ENCODE assay signal across 32 cellular contexts in the genomic region with DNA sequence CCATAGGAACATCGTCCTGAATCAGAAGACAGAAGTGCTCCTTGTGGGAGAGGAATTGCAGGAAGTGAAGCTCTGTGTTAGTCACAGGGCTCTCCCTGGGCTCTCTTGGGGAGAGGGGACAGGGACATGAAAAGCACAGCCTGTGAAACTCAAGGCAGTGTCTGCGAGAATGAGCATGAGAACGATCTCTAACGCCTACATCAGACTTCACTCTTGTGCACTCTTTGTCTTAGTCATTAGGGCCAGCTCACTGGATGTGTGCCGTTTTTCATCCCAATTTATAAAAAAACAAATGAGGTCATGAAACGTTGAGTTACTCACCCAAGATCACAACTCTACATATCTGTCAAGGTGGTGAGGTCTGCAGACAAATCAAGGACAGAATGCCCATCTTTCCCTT. TPM values are rescaled to one million over a fixed set of nuclear protein-coding genes. Genes with fewer than 3 reads are reported as not detected.
DNase-seq lines count a peak whose midpoint lies in the region; ATAC-seq and TF ChIP-seq lines count a peak whose summit lies in the region.
"Had no signal": no experiment of that assay in that cellular context is flagged by ENCODE, and none has a peak within 500 bp of the region (broad histone marks: within the 10 kb centered on the region; RNA-seq: fewer than 3 reads in every experiment).

No MANE protein-coding gene starts in this region.

- H3K27me3 ChIP-seq in PC-3 (ENCODE audit: low read length) (no peaks in the 10 kb centered on the region), upper lobe of left lung (no peaks in the 10 kb centered on the region)
- H3K27me3 ChIP-seq: cardiac muscle cell, Peyer's patch, SJSA1 had no signal

- intact Hi-C loops in PC-3 (cut with micrococcal nuclease) = no loop called here

- no peaks in the 10 kb centered on the region; the same call in 1 of the 2 replicates for H3K9me2 ChIP-seq in PC-3 (replicated peaks; ENCODE audit: low read length)

- H3K4me1 ChIP-seq in PC-3 (ENCODE audit: insufficient read depth, low read length) = no peaks in the 10 kb centered on the region
- no peaks in the 10 kb centered on the region for H3K4me1 ChIP-seq in upper lobe of left lung
- H3K4me1 ChIP-seq: adrenal gland, HAP-1, Peyer's patch, tibial artery had no signal

- H3K9ac ChIP-seq in PC-3 (ENCODE audit: low read length) = no peak overlapping the region

- WGBS in upper lobe of left lung, 2 donors = 73 to 78% methylated on average over 6 of the region's 6 CpGs

- CTCF ChIA-PET in PC-3 (lab: Charles Lee) = no interaction called here

- peak; percentile 59 for DNase-seq in GM03348 (ENCODE audit: low spot score)
- DNase-seq in PC-3 = peak; percentile 2
- DNase-seq in fibroblast of villous mesenchyme (ENCODE audit: low read depth) = peak; percentile 33
- DNase-seq in retina = peak; percentile 19
- no peak for DNase-seq in hypothalamus (lab: John Stamatoyannopoulos, UW)
- DNase-seq in occipital lobe (lab: John Stamatoyannopoulos, UW) = no peak
- DNase-seq in upper lobe of left lung = no peak
- DNase-seq in DMS153 treated with DMSO at 0.1 percent for 48 hours (lab: John Stamatoyannopoulos, UW; ENCODE audit: unreplicated experiment) = no peak
- DNase-seq: activated gamma-delta T cell treated with Interleukin-2 at 50 U/mL for 16 hours; activated T-cell treated with anti-CD3 and anti-CD28 coated beads, Interleukin-2, amount 50 U/mL, for 1 hour; adrenal gland; CD4-positive, alpha-beta T cell; DMS153; glutamatergic neuron; Karpas-422; left colon; NCI-H1048; NCI-H1694 treated with DMSO at 0.1 percent for 48 hours; NCI-H2171 treated with DMSO at 0.1 percent for 48 hours; NCI-H526; Peyer's patch; stimulated activated CD4-positive, alpha-beta T cell treated with anti-CD3 and anti-CD28 coated beads, Interleukin-15, amount 100 ng/mL, for 24 hours; stimulated activated naive CD8-positive, alpha-beta T cell treated with anti-CD3 and anti-CD28 coated beads, Interleukin-15, amount 100 ng/mL, for 72 hours; tibial artery had no signal

- ATAC-seq in PC-3 (peak; percentile 24; the same call in 1 of the 2 replicates), upper lobe of left lung (ENCODE audit: low FRiP score in 2 of 2) (no peak)
- ATAC-seq: esophagus mucosa; GM12878; left colon; sciatic nerve; stimulated activated naive CD8-positive, alpha-beta T cell treated with anti-CD3 and anti-CD28 coated beads, Interleukin-15, amount 100 ng/mL, for 72 hours had no signal

- H3K36me3 ChIP-seq in PC-3 (ENCODE audit: low read depth, low read length) = no peaks in the 10 kb centered on the region
- no peaks in the 10 kb centered on the region for H3K36me3 ChIP-seq in upper lobe of left lung
- H3K36me3 ChIP-seq: adrenal gland, cardiac muscle cell, HAP-1, Peyer's patch, SJSA1, tibial artery had no signal

- no peak overlapping the region for H3K4me3 ChIP-seq in PC-3 (ENCODE audit: low read length)
- no peak overlapping the region for H3K4me3 ChIP-seq in fibroblast of villous mesenchyme (ENCODE audit: low read depth, low read length)
- H3K4me3 ChIP-seq in upper lobe of left lung = no peak overlapping the region
- H3K4me3 ChIP-seq: adrenal gland, cardiac muscle cell, coronary artery, GM12878, HAP-1, Peyer's patch, SJSA1, tibial artery had no signal

- POLR2A ChIA-PET in PC-3 (lab: Charles Lee; ENCODE audit: unreplicated experiment) = no interaction called here

- H3K9me3 ChIP-seq in PC-3 (ENCODE audit: low read length) = no peaks in the 10 kb centered on the region
- peaks cover 4 to 15% (median 11%) of the 10 kb centered on the region in 4 donors for H3K9me3 ChIP-seq in upper lobe of left lung
- H3K9me3 ChIP-seq: HAP-1, Peyer's patch had no signal

- no peak for TF ChIP-seq POLR2A in upper lobe of left lung (IDR thresholded peaks at IDR 0.05)

- H3K27ac ChIP-seq in PC-3 (ENCODE audit: low read length) = no peak overlapping the region
- no peak overlapping the region for H3K27ac ChIP-seq in upper lobe of left lung
- H3K27ac ChIP-seq: adrenal gland, cardiac muscle cell, coronary artery, Peyer's patch, SJSA1, tibial artery had no signal

- no peak for TF ChIP-seq EP300 in upper lobe of left lung (IDR thresholded peaks at IDR 0.05)

- no TSS peak for BruUV-seq in PC-3 (replicated peaks; lab: Mats Ljungman, UMichigan)

- no peak overlapping the region for H2AFZ ChIP-seq in PC-3 (ENCODE audit: low read length)

- no peaks in the 10 kb centered on the region for H4K20me1 ChIP-seq in PC-3 (ENCODE audit: low read length)

- H3K79me2 ChIP-seq in PC-3 (ENCODE audit: low read length) = no peaks in the 10 kb centered on the region

- TF ChIP-seq CTCF in PC-3 (conservative IDR thresholded peaks at IDR 0.05; ENCODE audit: low read depth, low read length) = no peak
- TF ChIP-seq CTCF in fibroblast of villous mesenchyme (IDR thresholded peaks at IDR 0.05; ENCODE audit: insufficient read depth, low read depth, low read length) = no peak
- TF ChIP-seq CTCF in upper lobe of left lung (IDR thresholded peaks at IDR 0.05) = no peak

- H3F3A ChIP-seq in PC-3 (ENCODE audit: low read length, unreplicated experiment) = no peaks in the 10 kb centered on the region

- H3K4me2 ChIP-seq in PC-3 (ENCODE audit: low read length) = no peak overlapping the region

RNA-seq across cellular contexts. Expression of a gene that starts 27.0 kb away (rescaled TPM):
- total RNA-seq in PC-3 (2014; rRNA removed) (4.4 and 5.8 TPM in 2 replicates), fibroblast of villous mesenchyme (47.4 and 58.7 TPM in 2 replicates), occipital lobe (0.16 TPM), upper lobe of left lung (10 to 100 TPM; 10.5 to 29.3 (median 23.4) TPM)
- total RNA-seq: cardiac muscle cell; CD4-positive, alpha-beta T cell; GM12878; T-helper 1 cell treated with Interleukin-12 subunit alpha and Interleukin-12 subunit beta and Interleukin-4 antibody, amounts not matched to agents 30 ng/mL and 1 ng/mL, for 36 hours had no signal

Comparison
In these comparisons a context has a peak if more than half of its experiments do, and no peak if none do; other contexts are left out.
1. DNase-seq: peak in GM03348 (single experiment), PC-3 (single experiment), fibroblast of villous mesenchyme (single experiment) and retina (single experiment); none in hypothalamus (0 of 51), occipital lobe (single experiment), upper lobe of left lung (0 of 2) and DMS153 treated with DMSO at 0.1 percent for 48 hours (single experiment).